In genomic region chr17:13323990-13324389, GRCh38 we compare ENCODE assay signal across 23 cellular contexts.
"Had no signal": no experiment of that assay in that cellular context is flagged by ENCODE, and none has a peak within 500 bp of the region (broad histone marks: within the 10 kb centered on the region; RNA-seq: fewer than 3 reads in every experiment).

No MANE protein-coding gene starts in this region.

- H3K27me3 ChIP-seq: brain microvascular endothelial cell, foreskin keratinocyte, left lung, neutrophil, upper lobe of left lung had no signal

- H3K4me1 ChIP-seq: foreskin keratinocyte, left lung, parathyroid adenoma had no signal

- H3K27ac ChIP-seq: brain microvascular endothelial cell, foreskin keratinocyte, left lung, neutrophil, parathyroid adenoma, upper lobe of left lung had no signal

- H3K4me1 Mint-ChIP-seq: activated naive CD8-positive, alpha-beta T cell treated with anti-CD3 and anti-CD28 coated beads, Interleukin-2, amount 10 ng/mL, durations not matched to agents 7 days and 5 days; natural killer cell had no signal

- H3K9ac ChIP-seq: parathyroid adenoma had no signal

- H3K4me3 Mint-ChIP-seq: activated CD4-positive, alpha-beta memory T cell treated with anti-CD3 and anti-CD28 coated beads for 36 hours; activated naive CD8-positive, alpha-beta T cell treated with anti-CD3 and anti-CD28 coated beads, Interleukin-2, amount 10 ng/mL, durations not matched to agents 7 days and 5 days; natural killer cell had no signal

- H3K4me3 ChIP-seq: left lung, upper lobe of left lung had no signal

- H3K9me3 ChIP-seq: left lung, neutrophil, upper lobe of left lung had no signal

- H3K36me3 Mint-ChIP-seq: activated CD4-positive, alpha-beta memory T cell treated with anti-CD3 and anti-CD28 coated beads for 36 hours; activated naive CD8-positive, alpha-beta T cell treated with anti-CD3 and anti-CD28 coated beads, Interleukin-2, amount 10 ng/mL, durations not matched to agents 7 days and 5 days; natural killer cell had no signal

- ATAC-seq: foreskin keratinocyte; left lung; natural killer cell; right cardiac atrium; stimulated activated naive CD8-positive, alpha-beta T cell treated with anti-CD3 and anti-CD28 coated beads, Interleukin-15, Interleukin-2, amounts not matched to agents 100 U/mL and 50 U/mL, for 24 hours had no signal

- H3K9me3 Mint-ChIP-seq: activated CD4-positive, alpha-beta memory T cell treated with anti-CD3 and anti-CD28 coated beads for 36 hours; natural killer cell had no signal

- H3K36me3 ChIP-seq: brain microvascular endothelial cell, left lung, neutrophil, upper lobe of left lung had no signal

- H2AFZ ChIP-seq: parathyroid adenoma had no signal

- FAIRE-seq: colon had no signal

- H3K27me3 Mint-ChIP-seq: activated naive CD8-positive, alpha-beta T cell treated with anti-CD3 and anti-CD28 coated beads, Interleukin-2, amount 10 ng/mL, durations not matched to agents 7 days and 5 days had no signal

- DNase-seq: activated CD4-positive, alpha-beta memory T cell treated with anti-CD3 and anti-CD28 coated beads for 36 hours; activated CD4-positive, alpha-beta T cell treated with anti-CD3 and anti-CD28 coated beads for 48 hours; activated CD4-positive, CD25-positive, alpha-beta regulatory T cell; activated naive CD4-positive, alpha-beta T cell treated with Interleukin-2 at 50 U/mL for 16 hours; activated naive CD8-positive, alpha-beta T cell treated with anti-CD3 and anti-CD28 coated beads, Interleukin-2, amount 10 ng/mL, durations not matched to agents 7 days and 5 days; activated T-cell treated with anti-CD3 and anti-CD28 coated beads, Interleukin-2, amount 50 U/mL, for 48 hours; brain microvascular endothelial cell; caudate nucleus; effector memory CD4-positive, alpha-beta T cell; foreskin keratinocyte; left lung; mammary epithelial cell; midbrain; natural killer cell; right cardiac atrium; stimulated activated CD4-positive, alpha-beta T cell treated with anti-CD3 and anti-CD28 coated beads, Interleukin-12 subunit alpha, Interleukin-12 subunit beta, amount 100 ng/mL, for 4 hours; stimulated activated CD4-positive, alpha-beta T cell treated with anti-CD3 and anti-CD28 coated beads, Interleukin-4, amount 100 ng/mL, for 4 hours; stimulated activated naive CD8-positive, alpha-beta T cell treated with anti-CD3 and anti-CD28 coated beads, Interleukin-15, Interleukin-2, amounts not matched to agents 100 U/mL and 50 U/mL, for 24 hours; T-helper 9 cell; upper lobe of left lung had no signal

- H3K27ac Mint-ChIP-seq: activated CD4-positive, alpha-beta memory T cell treated with anti-CD3 and anti-CD28 coated beads for 36 hours; activated naive CD8-positive, alpha-beta T cell treated with anti-CD3 and anti-CD28 coated beads, Interleukin-2, amount 10 ng/mL, durations not matched to agents 7 days and 5 days; natural killer cell had no signal

- H3K79me2 ChIP-seq: parathyroid adenoma had no signal
